8 cellular contexts compared by ENCODE assay signal in the genomic region with DNA sequence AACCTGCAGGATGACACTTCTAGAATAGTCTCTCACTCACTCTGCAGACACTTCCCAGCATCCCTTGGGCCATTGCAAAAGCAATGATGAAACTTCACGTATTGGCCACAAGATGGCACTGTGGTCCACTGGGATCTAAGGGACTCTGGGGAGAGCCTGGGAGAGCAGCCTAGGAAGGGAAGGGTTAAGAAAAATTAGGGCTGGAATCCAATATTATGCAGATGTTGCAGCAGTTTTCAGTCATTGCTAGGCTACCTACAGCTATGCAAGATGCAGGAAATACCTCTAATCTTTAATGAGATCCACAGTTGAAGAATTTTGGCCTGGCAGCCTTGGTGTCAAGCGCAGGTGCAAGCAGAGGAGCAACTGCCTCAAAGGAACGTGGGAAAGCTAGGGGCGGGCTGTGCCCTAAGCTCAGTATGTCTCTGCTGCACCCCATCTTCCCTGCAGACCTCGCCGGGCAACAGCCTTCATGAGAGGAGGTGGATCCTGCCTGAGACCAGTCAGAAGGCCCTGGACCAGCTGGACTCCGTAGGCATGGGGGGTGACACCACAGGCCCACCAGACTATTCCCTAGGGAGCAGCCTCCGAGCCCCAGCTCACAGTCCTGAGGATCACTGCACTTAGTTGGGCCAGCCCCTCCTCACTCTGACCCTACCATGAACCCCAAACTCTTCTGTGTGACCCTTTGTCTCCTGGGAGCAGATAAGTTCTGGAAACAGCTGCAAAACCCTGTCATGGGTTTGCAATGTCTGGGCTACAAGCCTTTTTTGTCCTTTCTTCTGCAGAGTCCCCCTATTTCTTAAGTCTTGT.
DNase-seq lines count a peak whose midpoint lies in the region; ATAC-seq and TF ChIP-seq lines count a peak whose summit lies in the region.

No MANE protein-coding gene starts in this region.

- no peak overlapping the region for H3K4me3 ChIP-seq in DOHH2 (ENCODE audit: low read length)
- H3K4me3 ChIP-seq in OCI-LY7 (ENCODE audit: low read depth, low read length, poor library complexity, severe bottlenecking) = no peak overlapping the region

- ATAC-seq in GM19455 (IDR thresholded peaks at IDR 0.05; ENCODE audit: unreplicated experiment) (peak; percentile 74), HG03521 (IDR thresholded peaks at IDR 0.05; ENCODE audit: unreplicated experiment) (peak; percentile 74)

- H3K4me2 ChIP-seq in DOHH2 (ENCODE audit: low read length) (no peak overlapping the region), OCI-LY7 (ENCODE audit: low read length) (no peak overlapping the region)

- BruUV-seq in OCI-LY7 (replicated peaks; lab: Mats Ljungman, UMichigan) = no TSS peak

- no peaks in the 10 kb centered on the region for H3K9me2 ChIP-seq in DOHH2 (replicated peaks; ENCODE audit: control insufficient read depth, low read length)
- no peaks in the 10 kb centered on the region for H3K9me2 ChIP-seq in OCI-LY7 (ENCODE audit: insufficient read depth, low read length)

- no peaks in the 10 kb centered on the region for H3K4me1 ChIP-seq in DOHH2 (ENCODE audit: control insufficient read depth, low read length)
- H3K4me1 ChIP-seq in OCI-LY7 (ENCODE audit: insufficient read depth, low read length, poor library complexity, severe bottlenecking) = peaks cover 3% of the 10 kb centered on the region

- no peaks in the 10 kb centered on the region for H4K20me1 ChIP-seq in DOHH2 (ENCODE audit: control insufficient read depth, insufficient read depth, low read depth, low read length)
- no peaks in the 10 kb centered on the region for H4K20me1 ChIP-seq in OCI-LY7 (ENCODE audit: insufficient read depth, low read length)

- CTCF ChIA-PET in OCI-LY7 (lab: Charles Lee; ENCODE audit: unreplicated experiment) = interaction anchor here (0.6 kb wide), 1 partner anchor 32 kb away, joined by 3 read pairs; no protein-coding TSS in a partner anchor

- TF ChIP-seq CTCF in DOHH2 (IDR thresholded peaks at IDR 0.05; ENCODE audit: low read depth, low read length, poor library complexity, severe bottlenecking) (peak; percentile 95), OCI-LY7 (conservative IDR thresholded peaks at IDR 0.05; ENCODE audit: low read length) (peak; percentile 90)

- peak overlapping the region; percentile 79 for H2AFZ ChIP-seq in OCI-LY7 (ENCODE audit: low read length)

- no peaks in the 10 kb centered on the region for H3F3A ChIP-seq in DOHH2 (ENCODE audit: control insufficient read depth, insufficient read depth)

- DNase-seq in OCI-LY7 (ENCODE audit: low spot score) = peak; percentile 67
- peak; percentile 31 for DNase-seq in amniotic stem cell (lab: John Stamatoyannopoulos, UW)
- peak; percentile 31 to 38 for DNase-seq in hippocampal formation (lab: John Stamatoyannopoulos, UW)
- DNase-seq in stimulated activated CD4-positive, alpha-beta T cell treated with anti-CD3 and anti-CD28 coated beads, Interleukin-12 subunit alpha, Interleukin-12 subunit beta, amount 100 ng/mL, for 48 hours (ENCODE audit: low read depth in 2 of 3, low spot score in 1 of 3) = peak; percentile 18 to 44 (median 18)
- no peak for DNase-seq in activated gamma-delta T cell treated with Interleukin-2 at 50 U/mL for 16 hours

- H3K9me3 ChIP-seq in DOHH2 (ENCODE audit: control insufficient read depth, insufficient read depth, low read length) = no peaks in the 10 kb centered on the region
- no peaks in the 10 kb centered on the region for H3K9me3 ChIP-seq in OCI-LY7 (ENCODE audit: low read length)

- intact Hi-C loops in OCI-LY7 (cut with micrococcal nuclease; ENCODE audit: unreplicated experiment) = no loop called here

- H3K36me3 ChIP-seq in DOHH2 (ENCODE audit: control insufficient read depth, low read length) (no peaks in the 10 kb centered on the region), OCI-LY7 (ENCODE audit: insufficient read depth, low read length) (no peaks in the 10 kb centered on the region)

- POLR2A ChIA-PET in OCI-LY7 (lab: Charles Lee) = no interaction called here

- H3K79me2 ChIP-seq in DOHH2 (ENCODE audit: control insufficient read depth, low read length) = no peaks in the 10 kb centered on the region
- no peaks in the 10 kb centered on the region for H3K79me2 ChIP-seq in OCI-LY7 (ENCODE audit: insufficient read depth, low read depth, low read length)

- no peaks in the 10 kb centered on the region for H3K27me3 ChIP-seq in DOHH2 (ENCODE audit: control insufficient read depth, low read length)

- no peak overlapping the region for H3K27ac ChIP-seq in DOHH2 (ENCODE audit: low read depth, low read length)
- no peak overlapping the region for H3K27ac ChIP-seq in OCI-LY7 (ENCODE audit: low read depth, low read length, poor library complexity, severe bottlenecking)
